8 cellular contexts compared by ENCODE assay signal in the genomic region with DNA sequence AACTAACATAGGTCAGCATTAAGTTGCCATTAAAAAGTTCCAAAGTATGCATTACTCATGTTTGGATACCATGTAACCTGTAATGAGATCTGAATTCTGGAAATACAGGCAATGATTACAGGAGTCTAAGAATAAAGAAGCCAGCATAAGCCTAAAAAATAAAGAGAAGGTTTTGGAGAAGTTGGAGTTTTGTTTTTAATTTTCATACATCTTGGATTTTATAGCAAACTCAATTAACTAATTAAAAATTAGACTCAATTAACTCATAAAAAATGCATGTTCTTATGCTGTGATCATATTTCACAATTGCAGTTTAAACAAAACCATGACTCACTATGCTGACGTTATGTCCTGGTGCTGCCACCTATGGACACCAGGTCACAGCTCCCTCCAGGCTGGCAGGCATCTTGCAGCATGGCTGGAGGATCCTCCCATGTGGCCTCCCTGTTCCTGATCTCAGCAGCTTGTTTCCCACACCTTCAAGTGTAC.
DNase-seq lines count a peak whose midpoint lies in the region; ATAC-seq, FAIRE-seq and TF ChIP-seq lines count a peak whose summit lies in the region.

No MANE protein-coding gene starts in this region.

- POLR2A ChIA-PET in CD4-positive, alpha-beta T cell (lab: Charles Lee), result no interaction called here

- DNase-seq in 8988T (peak; percentile 21), NCI-H1105 treated with DMSO at 0.1 percent for 48 hours (lab: John Stamatoyannopoulos, UW) (peak; percentile 67), astrocyte (ENCODE audit: low read depth) (peak; percentile 72), kidney epithelial cell (ENCODE audit: low read depth) (peak; percentile 43)
- DNase-seq in CD4-positive, alpha-beta T cell, result no peak

- no peaks in the 10 kb centered on the region for H3K36me3 Mint-ChIP-seq in astrocyte (ENCODE audit: low read depth, unreplicated experiment)
- H3K36me3 Mint-ChIP-seq in CD4-positive, alpha-beta T cell (ENCODE audit: low read depth), result no peaks in the 10 kb centered on the region

- H3K27me3 Mint-ChIP-seq in astrocyte (ENCODE audit: low read depth, unreplicated experiment), result no peaks in the 10 kb centered on the region
- H3K27me3 Mint-ChIP-seq in CD4-positive, alpha-beta T cell, result no peaks in the 10 kb centered on the region

- no peaks in the 10 kb centered on the region for H4K20me1 ChIP-seq in astrocyte (ENCODE audit: insufficient read depth, low read length)

- H3K9me3 Mint-ChIP-seq in astrocyte (ENCODE audit: unreplicated experiment), result no peaks in the 10 kb centered on the region
- no peaks in the 10 kb centered on the region for H3K9me3 Mint-ChIP-seq in CD4-positive, alpha-beta T cell

- H3K9me3 ChIP-seq in astrocyte (ENCODE audit: insufficient read depth, low read depth, low read length), result no peaks in the 10 kb centered on the region
- no peaks in the 10 kb centered on the region for H3K9me3 ChIP-seq in CD4-positive, alpha-beta T cell (ENCODE audit: control insufficient read depth, low read length)

- peak overlapping the region; percentile 14 for H3K27ac Mint-ChIP-seq in astrocyte (ENCODE audit: unreplicated experiment)
- H3K27ac Mint-ChIP-seq in CD4-positive, alpha-beta T cell, result no peak overlapping the region

- peaks cover 22% of the 10 kb centered on the region for H3K4me1 Mint-ChIP-seq in astrocyte (ENCODE audit: low read depth, unreplicated experiment)
- H3K4me1 Mint-ChIP-seq in CD4-positive, alpha-beta T cell (ENCODE audit: low read depth), result no peaks in the 10 kb centered on the region

- FAIRE-seq in astrocyte (lab: Jason Lieb, UNC), result no peak

- H3K27ac ChIP-seq in astrocyte (ENCODE audit: low read depth, low read length), result peak overlapping the region; percentile 30
- H3K27ac ChIP-seq in CD4-positive, alpha-beta T cell (ENCODE audit: low read depth, low read length), result no peak overlapping the region

- TF ChIP-seq CTCF in GM12873 (IDR thresholded peaks at IDR 0.05; ENCODE audit: insufficient read depth, low read depth, low read length, missing control alignments) (peak; percentile 33), astrocyte (IDR thresholded peaks at IDR 0.05; ENCODE audit: insufficient read depth, low read depth, low read length) (peak; percentile 28), kidney epithelial cell (IDR thresholded peaks at IDR 0.05; ENCODE audit: insufficient read depth, low read length, poor library complexity, severe bottlenecking) (peak; percentile 60)
- TF ChIP-seq CTCF in CD4-positive, alpha-beta T cell (IDR thresholded peaks at IDR 0.05), result no peak

- H3K4me3 Mint-ChIP-seq in astrocyte (ENCODE audit: unreplicated experiment), result no peak overlapping the region
- H3K4me3 Mint-ChIP-seq in CD4-positive, alpha-beta T cell, result no peak overlapping the region

- no peak overlapping the region for H3K9ac ChIP-seq in astrocyte (ENCODE audit: low read length)

- intact Hi-C loops in CD4-positive, alpha-beta T cell (cut with DNase I, micrococcal nuclease), result no loop called here

- peak overlapping the region; percentile 2 for H3K4me2 ChIP-seq in astrocyte (ENCODE audit: low read length)

- peaks cover 29% of the 10 kb centered on the region for H3K4me1 ChIP-seq in astrocyte (ENCODE audit: insufficient read depth, low read length)

- no peaks in the 10 kb centered on the region for H3K79me2 ChIP-seq in astrocyte (ENCODE audit: insufficient read depth, low read length)

- CTCF ChIA-PET in CD4-positive, alpha-beta T cell (lab: Charles Lee), result no interaction called here

- H3K27me3 ChIP-seq in astrocyte (ENCODE audit: insufficient read depth, low read length), result no peaks in the 10 kb centered on the region
- H3K27me3 ChIP-seq in kidney epithelial cell (ENCODE audit: control insufficient read depth, insufficient read depth, low read length), result no peaks in the 10 kb centered on the region
- no peaks in the 10 kb centered on the region for H3K27me3 ChIP-seq in CD4-positive, alpha-beta T cell (ENCODE audit: control insufficient read depth, insufficient read depth, low read length)

- ATAC-seq in activated CD4-positive, CD25-positive, alpha-beta regulatory T cell treated with anti-CD3 and anti-CD28 coated beads, Interleukin-2, amount 50 U/mL, for 24 hours, result no peak
- no peak for ATAC-seq in GM18505 (IDR thresholded peaks at IDR 0.05; ENCODE audit: unreplicated experiment)
- no peak for ATAC-seq in CD4-positive, alpha-beta T cell (ENCODE audit: poor library complexity)

- peak overlapping the region; percentile 28 for H2AFZ ChIP-seq in astrocyte (ENCODE audit: low read depth, low read length)

- H3K4me3 ChIP-seq in astrocyte (ENCODE audit: insufficient read depth, low read depth, low read length), result no peak overlapping the region
- no peak overlapping the region for H3K4me3 ChIP-seq in kidney epithelial cell (ENCODE audit: low read depth, low read length)

- no peak for TF ChIP-seq POLR2A in GM18505 (IDR thresholded peaks at IDR 0.05; ENCODE audit: borderline replicate concordance, extremely low read depth, insufficient read depth, insufficient read length)

- H3K36me3 ChIP-seq in astrocyte (ENCODE audit: insufficient read depth, low read length), result no peaks in the 10 kb centered on the region
- H3K36me3 ChIP-seq in kidney epithelial cell (ENCODE audit: control insufficient read depth, insufficient read depth, low read length), result no peaks in the 10 kb centered on the region

Comparison
In these comparisons a context has a peak if more than half of its experiments do, and no peak if none do; other contexts are left out.
1. DNase-seq: peak in 8988T (single experiment), NCI-H1105 treated with DMSO at 0.1 percent for 48 hours (single experiment), astrocyte (single experiment) and kidney epithelial cell (single experiment); none in CD4-positive, alpha-beta T cell (0 of 10).